Comparison of ENCODE assay signal across 13 cellular contexts in the genomic region with DNA sequence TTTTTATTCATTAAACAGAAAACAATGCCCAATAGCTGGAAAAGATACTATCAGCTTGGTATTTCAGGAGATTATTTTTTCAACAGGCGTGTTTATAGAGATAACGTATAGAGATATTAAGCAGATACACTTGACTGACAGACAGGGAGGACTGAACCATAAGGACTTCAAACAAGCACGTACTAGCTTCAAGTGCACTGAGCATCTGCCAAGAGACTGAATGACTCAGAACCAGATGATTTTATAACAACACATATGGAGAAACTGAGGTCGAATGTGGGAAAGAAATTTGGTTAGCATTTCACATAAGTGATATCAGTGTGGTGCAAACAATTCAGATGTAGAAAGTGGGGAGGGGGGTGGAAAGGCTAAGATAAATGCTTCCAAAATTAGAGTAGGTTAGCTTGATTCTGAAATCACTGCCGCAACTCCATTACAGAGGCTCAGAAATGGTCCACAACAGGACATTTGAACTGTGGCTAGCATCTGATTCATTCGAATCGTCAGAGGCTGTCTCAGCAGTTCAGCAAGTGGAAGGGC.
A peak's percentile ranks its signal among the peaks of the same experiment; 100 is the strongest.
DNase-seq lines count a peak whose midpoint lies in the region; ATAC-seq, FAIRE-seq and TF ChIP-seq lines count a peak whose summit lies in the region.
"Had no signal": no experiment of that assay in that cellular context is flagged by ENCODE, and none has a peak within 500 bp of the region (broad histone marks: within the 10 kb centered on the region; RNA-seq: fewer than 3 reads in every experiment).

No MANE protein-coding gene starts in this region.

- peak overlapping the region; percentile 52 for H3K27ac ChIP-seq in brain microvascular endothelial cell
- peak overlapping the region; percentile 27 for H3K27ac ChIP-seq in keratinocyte (ENCODE audit: control insufficient read depth, insufficient read depth, low read length)
- H3K27ac ChIP-seq: pancreas had no signal

- dilution Hi-C loops in keratinocyte (cut with MboI; ENCODE audit: extremely low pct_ligation_motif_present, low sequenced_read_pairs) = no loop called here

- FAIRE-seq in keratinocyte (lab: Jason Lieb, UNC) = peak; percentile 94
- FAIRE-seq: pancreas had no signal

- peak; percentile 23 for DNase-seq in AG20443 (ENCODE audit: low spot score)
- peak; percentile 46 for DNase-seq in M059J (ENCODE audit: low read depth)
- DNase-seq in brain microvascular endothelial cell = peak; percentile 89
- DNase-seq in keratinocyte (ENCODE audit: low read depth, low spot score) = no peak
- no peak for DNase-seq in stimulated activated naive CD4-positive, alpha-beta T cell treated with Interleukin-2 at 50 U/mL for 16 hours (lab: John Stamatoyannopoulos, UW)
- DNase-seq in activated effector memory CD4-positive, alpha-beta T cell treated with Interleukin-2 at 50 U/mL for 16 hours = no peak
- DNase-seq in MV-4-11 (lab: John Stamatoyannopoulos, UW) = no peak
- DNase-seq: CD8-positive, alpha-beta T cell; MG63; pancreas; stimulated activated CD4-positive, alpha-beta T cell treated with anti-CD3 and anti-CD28 coated beads, Interleukin-4, amount 100 ng/mL, for 24 hours had no signal

- no peak for TF ChIP-seq CTCF in brain microvascular endothelial cell (IDR thresholded peaks at IDR 0.05; ENCODE audit: low read depth, low read length, missing control alignments)
- no peak for TF ChIP-seq CTCF in keratinocyte (optimal IDR thresholded peaks at IDR 0.05 in 1 of 3, IDR thresholded peaks at IDR 0.05 in 1 of 3, conservative IDR thresholded peaks at IDR 0.05 in 1 of 3; ENCODE audit: extremely low read depth in 1 of 3, insufficient read depth in 2 of 3, low read length in 3 of 3)

- H3K9me1 ChIP-seq in keratinocyte (ENCODE audit: control insufficient read depth, extremely low read depth, insufficient read depth, low read length) = no peaks in the 10 kb centered on the region

- no peaks in the 10 kb centered on the region for H4K20me1 ChIP-seq in keratinocyte (ENCODE audit: control insufficient read depth, extremely low read depth, insufficient read depth, low read length)

- in situ Hi-C loops in brain microvascular endothelial cell (cut with HindIII; ENCODE audit: low pct_ligation_motif_present, low sequenced_read_pairs) = no loop called here

- H3K36me3 ChIP-seq in brain microvascular endothelial cell (replicated peaks) (no peaks in the 10 kb centered on the region), keratinocyte (ENCODE audit: control insufficient read depth in 2 of 2, extremely low read depth in 1 of 2, insufficient read depth in 2 of 2, low read length in 2 of 2) (no peaks in the 10 kb centered on the region)
- H3K36me3 ChIP-seq: MG63, pancreas had no signal

- no peak overlapping the region for H3K4me3 ChIP-seq in brain microvascular endothelial cell (ENCODE audit: low read depth, low read length)
- H3K4me3 ChIP-seq in keratinocyte (ENCODE audit: control insufficient read depth in 2 of 3, extremely low read depth in 1 of 3, insufficient read depth in 2 of 3, low read depth in 1 of 3, low read length in 3 of 3) = peak overlapping the region in 2 of 3 experiments; percentile 18 to 30
- H3K4me3 ChIP-seq: MG63, pancreas had no signal

- H3K9ac ChIP-seq in keratinocyte (ENCODE audit: control insufficient read depth, extremely low read depth, insufficient read depth, low read length) = no peak overlapping the region

- H3K79me2 ChIP-seq in keratinocyte (ENCODE audit: control insufficient read depth, insufficient read depth, low read length) = no peaks in the 10 kb centered on the region

- H2AFZ ChIP-seq in keratinocyte (ENCODE audit: control insufficient read depth, low read length) = no peak overlapping the region

- H3K4me1 ChIP-seq in keratinocyte (ENCODE audit: control insufficient read depth, extremely low read depth, insufficient read depth, low read length) = peaks cover 30% of the 10 kb centered on the region

- H3K27me3 ChIP-seq in brain microvascular endothelial cell (replicated peaks) (no peaks in the 10 kb centered on the region), keratinocyte (ENCODE audit: control insufficient read depth, extremely low read depth, insufficient read depth, low read length) (no peaks in the 10 kb centered on the region)
- H3K27me3 ChIP-seq: MG63, pancreas had no signal

- ATAC-seq in GM21619 (IDR thresholded peaks at IDR 0.05; ENCODE audit: unreplicated experiment) = no peak
- ATAC-seq: CD8-positive, alpha-beta T cell; left lobe of liver had no signal

- no peaks in the 10 kb centered on the region for H3K9me3 ChIP-seq in keratinocyte (ENCODE audit: control insufficient read depth, low read depth, low read length)
- H3K9me3 ChIP-seq: MG63, pancreas had no signal

- peak overlapping the region; percentile 73 for H3K4me2 ChIP-seq in keratinocyte (ENCODE audit: control insufficient read depth, extremely low read depth, insufficient read depth, low read depth, low read length)

Comparison
In these comparisons a context has a peak if more than half of its experiments do, and no peak if none do; other contexts are left out.
1. DNase-seq: peak in AG20443 (single experiment), M059J (single experiment) and brain microvascular endothelial cell (single experiment); none in keratinocyte (single experiment), stimulated activated naive CD4-positive, alpha-beta T cell treated with Interleukin-2 at 50 U/mL for 16 hours (single experiment), activated effector memory CD4-positive, alpha-beta T cell treated with Interleukin-2 at 50 U/mL for 16 hours (single experiment) and MV-4-11 (single experiment).